In the genomic region with DNA sequence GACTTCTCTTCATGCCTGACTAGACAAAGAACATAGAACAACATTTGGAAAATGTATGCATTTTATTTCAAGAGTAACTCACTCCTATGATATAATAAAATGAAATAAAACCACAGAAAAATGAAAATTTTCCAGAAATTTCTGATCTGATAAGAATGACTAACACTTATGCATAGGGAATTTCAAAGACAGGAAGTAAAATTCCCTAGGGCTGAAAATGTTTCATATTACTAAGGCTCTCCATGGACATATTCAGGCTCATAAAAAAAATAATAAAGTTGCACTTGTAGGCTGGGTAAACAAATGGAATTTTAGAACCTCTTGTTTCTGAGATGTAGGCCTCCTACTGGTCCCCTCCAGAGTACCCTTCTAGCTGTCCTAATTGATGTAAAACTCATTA, we compare ENCODE assay signal across 16 cellular contexts.
A peak's percentile ranks its signal among the peaks of the same experiment; 100 is the strongest.
DNase-seq lines count a peak whose midpoint lies in the region; ATAC-seq and TF ChIP-seq lines count a peak whose summit lies in the region.
"Had no signal": no experiment of that assay in that cellular context is flagged by ENCODE, and none has a peak within 500 bp of the region (broad histone marks: within the 10 kb centered on the region; RNA-seq: fewer than 3 reads in every experiment).

No MANE protein-coding gene starts in this region.

- TF ChIP-seq CTCF in left ventricle myocardium inferior (IDR thresholded peaks at IDR 0.05; ENCODE audit: borderline replicate concordance), result no peak
- no peak; the same call in 1 of the 2 replicates for TF ChIP-seq CTCF in PC-3 (conservative IDR thresholded peaks at IDR 0.05; ENCODE audit: low read depth, low read length)
- TF ChIP-seq CTCF in colonic mucosa (IDR thresholded peaks at IDR 0.05), result no peak

- H3K27me3 ChIP-seq in left ventricle myocardium inferior (ENCODE audit: low read depth) (no peaks in the 10 kb centered on the region), right cardiac atrium (ENCODE audit: control insufficient read depth, insufficient read depth) (no peaks in the 10 kb centered on the region), PC-3 (ENCODE audit: low read length) (no peaks in the 10 kb centered on the region), colonic mucosa (no peaks in the 10 kb centered on the region)
- H3K27me3 ChIP-seq: BLaER1 treated with 17β-estradiol and CSF1 and Interleukin-3, amounts not matched to agents 10 nM and 100 nM; SJSA1 had no signal

- no peak overlapping the region for H3K4me3 ChIP-seq in left ventricle myocardium inferior
- H3K4me3 ChIP-seq in right cardiac atrium (ENCODE audit: low read length), result no peak overlapping the region
- H3K4me3 ChIP-seq in PC-3 (ENCODE audit: low read length), result no peak overlapping the region
- H3K4me3 ChIP-seq in colonic mucosa, result no peak overlapping the region
- H3K4me3 ChIP-seq: A549; BLaER1 treated with 17β-estradiol and CSF1 and Interleukin-3, amounts not matched to agents 10 nM and 100 nM; SJSA1 had no signal

- H3F3A ChIP-seq in PC-3 (ENCODE audit: low read length, unreplicated experiment), result no peaks in the 10 kb centered on the region

- H3K27ac ChIP-seq in left ventricle myocardium inferior (replicated peaks), result peak overlapping the region; percentile 38
- H3K27ac ChIP-seq in right cardiac atrium (ENCODE audit: low read length), result no peak overlapping the region
- H3K27ac ChIP-seq in PC-3 (ENCODE audit: low read length), result peak overlapping the region; percentile 30
- no peak overlapping the region for H3K27ac ChIP-seq in colonic mucosa
- H3K27ac ChIP-seq: A549; BLaER1 treated with 17β-estradiol and CSF1 and Interleukin-3, amounts not matched to agents 10 nM and 100 nM; SJSA1 had no signal

- peak overlapping the region; percentile 19; the same call in 1 of the 2 replicates for H3K4me2 ChIP-seq in PC-3 (ENCODE audit: low read length)
- H3K4me2 ChIP-seq: A549; BLaER1 treated with 17β-estradiol and CSF1 and Interleukin-3, amounts not matched to agents 10 nM and 100 nM had no signal

- intact Hi-C loops in left ventricle myocardium inferior (cut with micrococcal nuclease), result no loop called here
- intact Hi-C loops in right cardiac atrium (cut with DNase I), result no loop called here
- intact Hi-C loops in PC-3 (cut with micrococcal nuclease), result no loop called here
- intact Hi-C loops in colonic mucosa (cut with DNase I), result no loop called here

- no TSS peak for BruUV-seq in PC-3 (replicated peaks; lab: Mats Ljungman, UMichigan)

- H4K20me1 ChIP-seq in PC-3 (ENCODE audit: low read length), result no peaks in the 10 kb centered on the region
- H4K20me1 ChIP-seq: BLaER1 treated with 17β-estradiol and CSF1 and Interleukin-3, amounts not matched to agents 10 nM and 100 nM had no signal

- H3K4me1 ChIP-seq in left ventricle myocardium inferior (peaks cover 18% of the 10 kb centered on the region), right cardiac atrium (ENCODE audit: control insufficient read depth, insufficient read depth, low read length) (peaks cover 1% of the 10 kb centered on the region), PC-3 (ENCODE audit: insufficient read depth, low read length) (peaks cover 21% of the 10 kb centered on the region), colonic mucosa (no peaks in the 10 kb centered on the region)
- H3K4me1 ChIP-seq: A549 had no signal

- no peaks in the 10 kb centered on the region for H3K9me2 ChIP-seq in PC-3 (replicated peaks; ENCODE audit: low read length)

- H2AFZ ChIP-seq in PC-3 (ENCODE audit: low read length), result no peak overlapping the region

- no peaks in the 10 kb centered on the region for H3K79me2 ChIP-seq in PC-3 (ENCODE audit: low read length)

- no peak for ATAC-seq in right cardiac atrium
- peak; percentile 84 for ATAC-seq in PC-3
- ATAC-seq: A549 had no signal

- H3K36me3 ChIP-seq in left ventricle myocardium inferior (no peaks in the 10 kb centered on the region), PC-3 (ENCODE audit: low read depth, low read length) (no peaks in the 10 kb centered on the region), colonic mucosa (no peaks in the 10 kb centered on the region)
- H3K36me3 ChIP-seq: BLaER1 treated with 17β-estradiol and CSF1 and Interleukin-3, amounts not matched to agents 10 nM and 100 nM; SJSA1 had no signal

- H3K9ac ChIP-seq in PC-3 (ENCODE audit: low read length), result no peak overlapping the region
- H3K9ac ChIP-seq in colonic mucosa (ENCODE audit: low read depth in 2 of 2, low read length in 2 of 2), result no peak overlapping the region
- H3K9ac ChIP-seq: BLaER1 treated with 17β-estradiol and CSF1 and Interleukin-3, amounts not matched to agents 10 nM and 100 nM had no signal

- H3K9me3 ChIP-seq in left ventricle myocardium inferior (replicated peaks) (no peaks in the 10 kb centered on the region), right cardiac atrium (ENCODE audit: control insufficient read depth, low read length) (no peaks in the 10 kb centered on the region), PC-3 (ENCODE audit: low read length) (no peaks in the 10 kb centered on the region), colonic mucosa (no peaks in the 10 kb centered on the region)
- H3K9me3 ChIP-seq: A549; BLaER1 treated with 17β-estradiol and CSF1 and Interleukin-3, amounts not matched to agents 10 nM and 100 nM; SJSA1 had no signal

- POLR2A ChIA-PET in PC-3 (lab: Charles Lee; ENCODE audit: unreplicated experiment), result no interaction called here

- CTCF ChIA-PET in PC-3 (lab: Charles Lee), result no interaction called here

- DNase-seq in left ventricle myocardium inferior, result no peak
- DNase-seq in right cardiac atrium, result no peak
- peak; percentile 91 for DNase-seq in PC-3
- DNase-seq in dermis microvascular lymphatic vessel endothelial cell (ENCODE audit: low read depth in 2 of 2), result peak; percentile 29 to 66
- no peak for DNase-seq in ureter (ENCODE audit: low spot score)
- no peak for DNase-seq in germinal center (ENCODE audit: low spot score)
- DNase-seq in colonic mucosa, result no peak
- no peak for DNase-seq in pons (ENCODE audit: low spot score)
- DNase-seq: CD8-positive, alpha-beta memory T cell; KBM-7; NCI-H1048; NCI-H2171; NCI-H748 treated with DMSO at 0.1 percent for 48 hours had no signal

Comparison
In these comparisons a context has a peak if more than half of its experiments do, and no peak if none do; other contexts are left out.
1. H3K27ac ChIP-seq: peak in left ventricle myocardium inferior (single experiment) and PC-3 (single experiment); none in right cardiac atrium (single experiment) and colonic mucosa (single experiment).
2. DNase-seq: peak in PC-3 (single experiment) and dermis microvascular lymphatic vessel endothelial cell (2 of 2); none in left ventricle myocardium inferior (single experiment), right cardiac atrium (0 of 3), ureter (single experiment), germinal center (single experiment), colonic mucosa (single experiment) and pons (single experiment).